In genomic region chr11:75510626-75511025, GRCh38 we compare ENCODE assay signal across 14 cellular contexts.
"Had no signal": no experiment of that assay in that cellular context is flagged by ENCODE, and none has a peak within 500 bp of the region (broad histone marks: within the 10 kb centered on the region; RNA-seq: fewer than 3 reads in every experiment).

No MANE protein-coding gene starts in this region.

- H3K4me3 Mint-ChIP-seq: activated CD8-positive, alpha-beta T cell treated with anti-CD3 and anti-CD28 coated beads, Interleukin-2, amount 10 ng/mL, durations not matched to agents 7 days and 5 days; naive thymus-derived CD8-positive, alpha-beta T cell; stimulated activated naive CD8-positive, alpha-beta T cell treated with anti-CD3 and anti-CD28 coated beads, Interleukin-15, amount 100 ng/mL, for 72 hours had no signal

- DNase-seq: activated CD4-positive, alpha-beta T cell treated with anti-CD3 and anti-CD28 coated beads for 1 hour; activated CD8-positive, alpha-beta T cell treated with anti-CD3 and anti-CD28 coated beads, Interleukin-2, amount 10 ng/mL, durations not matched to agents 7 days and 5 days; activated naive CD4-positive, alpha-beta T cell treated with anti-CD3 and anti-CD28 coated beads, Interleukin-2, amount 50 U/mL, for 16 hours; amniotic stem cell; brain microvascular endothelial cell; glutamatergic neuron; lower lobe of right lung; naive thymus-derived CD8-positive, alpha-beta T cell; stimulated activated CD4-positive, alpha-beta T cell treated with anti-CD3 and anti-CD28 coated beads, Interleukin-2, amount 100 ng/mL, for 48 hours; stimulated activated naive CD8-positive, alpha-beta T cell treated with anti-CD3 and anti-CD28 coated beads, Interleukin-15, amount 100 ng/mL, for 72 hours; SW 1271; T-helper 9 cell had no signal

- H3K27ac ChIP-seq: brain microvascular endothelial cell, lower lobe of right lung, thoracic aorta had no signal

- H3K4me3 ChIP-seq: lower lobe of right lung, thoracic aorta had no signal

- H3K27me3 ChIP-seq: brain microvascular endothelial cell had no signal

- H3K27me3 Mint-ChIP-seq: naive thymus-derived CD8-positive, alpha-beta T cell; stimulated activated naive CD8-positive, alpha-beta T cell treated with anti-CD3 and anti-CD28 coated beads, Interleukin-15, amount 100 ng/mL, for 72 hours had no signal

- ATAC-seq: activated CD8-positive, alpha-beta T cell treated with anti-CD3 and anti-CD28 coated beads, Interleukin-2, amount 10 ng/mL, durations not matched to agents 7 days and 5 days; naive thymus-derived CD8-positive, alpha-beta T cell; stimulated activated naive CD8-positive, alpha-beta T cell treated with anti-CD3 and anti-CD28 coated beads, Interleukin-15, amount 100 ng/mL, for 72 hours had no signal

- H3K9me3 Mint-ChIP-seq: activated T-helper 2 cell treated with anti-CD3 and anti-CD28 coated beads, Interferon-gamma antibody, Interleukin-2, Interleukin-4, amounts not matched to agents 10 μg/mL and 5 μg/mL and 100 μg/mL, durations not matched to agents 14 hours and 24 hours and 36 hours; naive thymus-derived CD8-positive, alpha-beta T cell; stimulated activated naive CD8-positive, alpha-beta T cell treated with anti-CD3 and anti-CD28 coated beads, Interleukin-15, amount 100 ng/mL, for 72 hours had no signal

- H3K27ac Mint-ChIP-seq: activated CD8-positive, alpha-beta T cell treated with anti-CD3 and anti-CD28 coated beads, Interleukin-2, amount 10 ng/mL, durations not matched to agents 7 days and 5 days; activated T-helper 2 cell treated with anti-CD3 and anti-CD28 coated beads, Interferon-gamma antibody, Interleukin-2, Interleukin-4, amounts not matched to agents 10 μg/mL and 5 μg/mL and 100 μg/mL, durations not matched to agents 14 hours and 24 hours and 36 hours; stimulated activated naive CD8-positive, alpha-beta T cell treated with anti-CD3 and anti-CD28 coated beads, Interleukin-15, amount 100 ng/mL, for 72 hours had no signal

- H3K36me3 ChIP-seq: brain microvascular endothelial cell, lower lobe of right lung, thoracic aorta had no signal

- H3K9me3 ChIP-seq: lower lobe of right lung, thoracic aorta had no signal

- H3K36me3 Mint-ChIP-seq: naive thymus-derived CD8-positive, alpha-beta T cell had no signal
